In the genomic region with DNA sequence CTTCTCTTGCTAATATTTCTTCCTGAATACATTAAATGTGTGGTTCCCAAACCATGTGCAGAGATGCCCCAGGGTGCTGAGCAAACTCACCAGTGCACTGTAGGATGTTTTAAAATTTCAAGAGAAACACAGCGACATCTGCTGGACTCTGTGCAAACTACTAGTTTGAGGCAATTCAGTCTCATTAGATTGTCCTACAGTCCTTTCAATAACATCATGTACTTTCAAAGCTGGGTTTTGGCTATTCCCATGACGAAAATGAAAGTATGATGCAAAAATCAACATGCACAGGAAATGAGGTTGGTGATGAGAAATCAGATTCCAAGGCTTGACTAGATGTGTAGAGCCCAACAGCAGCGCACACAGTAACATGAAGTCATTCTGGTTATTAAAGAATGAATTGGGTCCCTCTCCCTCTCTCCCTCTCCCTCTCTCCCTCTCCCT, we compare ENCODE assay signal across 8 cellular contexts.
DNase-seq lines count a peak whose midpoint lies in the region; ATAC-seq and TF ChIP-seq lines count a peak whose summit lies in the region.

No MANE protein-coding gene starts in this region.

- peaks cover 13% of the 10 kb centered on the region for H3K9me3 Mint-ChIP-seq in endodermal cell

- peak; percentile 57 for DNase-seq in Ammon's horn (ENCODE audit: low spot score)
- DNase-seq in HAP-1 (ENCODE audit: low spot score in 2 of 2): peak; percentile 51 to 70
- DNase-seq in NCI-H748 (lab: John Stamatoyannopoulos, UW; ENCODE audit: unreplicated experiment): peak; percentile 52
- DNase-seq in activated CD4-positive, alpha-beta T cell treated with anti-CD3 and anti-CD28 coated beads, Interleukin-2, amount 50 U/mL, for 4 hours: peak; percentile 37 to 45
- DNase-seq in endodermal cell: peak; percentile 85
- DNase-seq in myocyte (ENCODE audit: low read depth): peak; percentile 74
- DNase-seq in stimulated activated naive CD8-positive, alpha-beta T cell treated with anti-CD3 and anti-CD28 coated beads, Interleukin-15, Interleukin-2, amounts not matched to agents 100 U/mL and 50 U/mL, for 24 hours: peak; percentile 48
- DNase-seq in UCSD-AML1 (lab: John Stamatoyannopoulos, UW; ENCODE audit: unreplicated experiment): no peak

- no peaks in the 10 kb centered on the region for H3K27me3 Mint-ChIP-seq in endodermal cell (ENCODE audit: insufficient read depth)

- H3K9ac ChIP-seq in endodermal cell (ENCODE audit: extremely low read depth, low read length, poor library complexity, severe bottlenecking): no peak overlapping the region

- H3K4me3 ChIP-seq in HAP-1 (no peak overlapping the region), endodermal cell (ENCODE audit: low read length) (no peak overlapping the region)

- peaks cover 72% of the 10 kb centered on the region for H3K36me3 Mint-ChIP-seq in endodermal cell (ENCODE audit: low read depth)

- peak; percentile 84 for TF ChIP-seq CTCF in endodermal cell (conservative IDR thresholded peaks at IDR 0.05)

- H3K36me3 ChIP-seq in HAP-1 (replicated peaks): peaks cover 17% of the 10 kb centered on the region
- peaks cover 72% of the 10 kb centered on the region for H3K36me3 ChIP-seq in endodermal cell (ENCODE audit: control insufficient read depth, insufficient read depth, low read length)

- no peak overlapping the region for H3K4me3 Mint-ChIP-seq in endodermal cell

- peak; percentile 80 for ATAC-seq in stimulated activated naive CD8-positive, alpha-beta T cell treated with anti-CD3 and anti-CD28 coated beads, Interleukin-15, Interleukin-2, amounts not matched to agents 100 U/mL and 50 U/mL, for 24 hours

- in situ Hi-C loops in HAP-1 (cut with MboI; ENCODE audit: low sequenced_read_pairs): no loop called here

- H3K27ac Mint-ChIP-seq in endodermal cell: no peak overlapping the region

- 50 to 58% methylated on average over 2 of the region's 3 CpGs for WGBS in endodermal cell (ENCODE audit: insufficient coverage in 1 of 2, insufficient read length in 1 of 2), 2 experiments

- no peaks in the 10 kb centered on the region for H3K4me1 Mint-ChIP-seq in endodermal cell

- H3K4me1 ChIP-seq in HAP-1: no peaks in the 10 kb centered on the region
- H3K4me1 ChIP-seq in endodermal cell (ENCODE audit: control insufficient read depth, insufficient read depth, low read length): no peaks in the 10 kb centered on the region

- H3K27me3 ChIP-seq in HAP-1 (ENCODE audit: low read depth): no peaks in the 10 kb centered on the region
- no peaks in the 10 kb centered on the region for H3K27me3 ChIP-seq in endodermal cell (ENCODE audit: control insufficient read depth, insufficient read depth, low read length, poor library complexity, severe bottlenecking)

- H3K27ac ChIP-seq in endodermal cell (ENCODE audit: low read depth, low read length): no peak overlapping the region

- no peaks in the 10 kb centered on the region for H3K9me3 ChIP-seq in HAP-1
- no peaks in the 10 kb centered on the region for H3K9me3 ChIP-seq in endodermal cell (ENCODE audit: control insufficient read depth, low read length)
